8 cellular contexts compared by ENCODE assay signal in the genomic region with DNA sequence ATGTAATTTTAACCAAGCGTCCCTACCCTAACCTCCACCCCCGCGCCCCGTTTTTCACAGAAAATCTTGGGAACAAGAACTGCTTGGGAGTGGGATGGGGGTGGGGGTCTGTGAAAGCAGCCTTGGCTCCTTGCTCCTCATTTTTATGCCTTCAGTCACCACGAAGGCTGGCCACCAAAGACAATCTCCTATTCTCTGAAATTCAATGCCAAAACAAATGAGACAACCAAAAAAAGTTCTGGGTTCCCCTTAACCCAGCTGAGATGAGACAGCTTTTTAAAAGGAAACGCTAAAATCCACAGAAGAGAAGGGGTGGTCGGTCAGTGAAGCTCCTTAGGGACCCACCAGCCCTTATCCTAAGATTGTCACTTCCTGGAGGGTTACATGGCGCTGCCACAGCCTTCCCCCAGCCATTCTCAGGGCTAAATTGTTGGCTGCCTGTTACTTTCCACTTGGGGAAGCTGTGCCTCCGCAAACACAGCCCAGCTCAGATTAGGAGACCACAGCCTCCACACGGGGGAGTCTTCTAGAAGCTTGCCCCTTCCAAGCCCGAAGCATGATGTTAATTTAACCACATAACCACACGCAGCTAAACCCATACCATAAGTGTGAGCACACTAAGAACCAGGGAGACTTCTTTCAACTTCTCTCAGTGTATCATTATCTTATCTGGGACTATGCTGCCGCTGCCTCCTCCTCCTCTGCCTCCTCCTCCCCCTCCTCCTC.
A peak's percentile ranks its signal among the peaks of the same experiment; 100 is the strongest.
DNase-seq lines count a peak whose midpoint lies in the region; FAIRE-seq and TF ChIP-seq lines count a peak whose summit lies in the region.

No MANE protein-coding gene starts in this region.

- H3K4me2 ChIP-seq in endothelial cell of umbilical vein (ENCODE audit: insufficient read depth, low read length) (no peak overlapping the region), skeletal muscle satellite cell (ENCODE audit: low read length) (no peak overlapping the region)

- dilution Hi-C loops in endothelial cell of umbilical vein (cut with MboI; ENCODE audit: extremely low pct_ligation_motif_present, low sequenced_read_pairs): no loop called here

- TF ChIP-seq CTCF in endothelial cell of umbilical vein (IDR thresholded peaks at IDR 0.05; ENCODE audit: extremely low read depth in 1 of 2, insufficient read depth in 1 of 2, low read depth in 1 of 2, low read length in 2 of 2) (peak in 1 of 2 donors; percentile 19), ovary (IDR thresholded peaks at IDR 0.05) (no peak)

- FAIRE-seq in RCC 7860 (lab: Jason Lieb, UNC) (peak; percentile 40), endothelial cell of umbilical vein (lab: Jason Lieb, UNC) (no peak)

- H3K4me1 ChIP-seq in endothelial cell of umbilical vein (ENCODE audit: control insufficient read depth, extremely low read depth, insufficient read depth, low read length): no peaks in the 10 kb centered on the region
- H3K4me1 ChIP-seq in skeletal muscle satellite cell (ENCODE audit: control insufficient read depth, insufficient read depth, low read length): peaks cover 40% of the 10 kb centered on the region
- H3K4me1 ChIP-seq in ovary (ENCODE audit: insufficient read depth): no peaks in the 10 kb centered on the region

- no peaks in the 10 kb centered on the region for H3K79me2 ChIP-seq in endothelial cell of umbilical vein (ENCODE audit: control insufficient read depth, insufficient read depth, low read length)

- 26 to 29% (median 27%) methylated on average over 13 of the region's 13 CpGs for WGBS in ovary, 3 donors

- TF ChIP-seq POLR2A in endothelial cell of umbilical vein (IDR thresholded peaks at IDR 0.05; ENCODE audit: low read depth, low read length) (no peak), ovary (IDR thresholded peaks at IDR 0.05) (no peak)

- H3K27ac ChIP-seq in endothelial cell of umbilical vein (ENCODE audit: insufficient read depth, low read depth, low read length) (no peak overlapping the region), ovary (no peak overlapping the region)

- no peaks in the 10 kb centered on the region for H4K20me1 ChIP-seq in endothelial cell of umbilical vein (replicated peaks; ENCODE audit: control insufficient read depth, extremely low read depth, insufficient read depth, low read length)

- no TSS peak for BruUV-seq in endothelial cell of umbilical vein (replicated peaks; lab: Mats Ljungman, UMichigan)

- H3K27me3 ChIP-seq in endothelial cell of umbilical vein (ENCODE audit: control insufficient read depth in 2 of 2, insufficient read depth in 2 of 2, low read length in 2 of 2) (peaks cover 70 to 98% of the 10 kb centered on the region in 2 experiments), skeletal muscle satellite cell (ENCODE audit: control insufficient read depth, insufficient read depth, low read length) (no peaks in the 10 kb centered on the region), ovary (no peaks in the 10 kb centered on the region)

- CTCF ChIA-PET in endothelial cell of umbilical vein (lab: Charles Lee): interaction anchor here (0.7 to 2.8 kb wide), 12 partner anchors 10 to 142 kb away, joined by 3 to 36 read pairs (median 4); a partner anchor contains a TSS

- no peak overlapping the region for H2AFZ ChIP-seq in endothelial cell of umbilical vein (ENCODE audit: low read depth, low read length)

- POLR2A ChIA-PET in endothelial cell of umbilical vein (lab: Charles Lee): no interaction called here

- H3K9me3 ChIP-seq in endothelial cell of umbilical vein (replicated peaks; ENCODE audit: control insufficient read depth, insufficient read depth, low read length): no peaks in the 10 kb centered on the region
- H3K9me3 ChIP-seq in skeletal muscle satellite cell (replicated peaks; ENCODE audit: low read length): no peaks in the 10 kb centered on the region
- H3K9me3 ChIP-seq in ovary: no peaks in the 10 kb centered on the region

- intact Hi-C loops in endothelial cell of umbilical vein (cut with micrococcal nuclease): no loop called here
- intact Hi-C loops in ovary (cut with DNase I): no loop called here

- H3K4me3 ChIP-seq in endothelial cell of umbilical vein (replicated peaks in 1 of 3; ENCODE audit: insufficient read depth in 1 of 3, low read depth in 1 of 3, low read length in 3 of 3) (no peak overlapping the region), skeletal muscle satellite cell (ENCODE audit: low read length) (no peak overlapping the region), ovary (no peak overlapping the region)

- TF ChIP-seq EP300 in ovary (IDR thresholded peaks at IDR 0.05): no peak

- H3K9ac ChIP-seq in endothelial cell of umbilical vein (replicated peaks; ENCODE audit: extremely low read depth, insufficient read depth, low read length) (no peak overlapping the region), skeletal muscle satellite cell (ENCODE audit: low read depth, low read length) (peak overlapping the region; percentile 55)

- DNase-seq in NK-92 treated with Interleukin-12 subunit alpha and Interleukin-12 subunit beta, amount 100 ng/mL, for 24 hours (lab: John Stamatoyannopoulos, UW): peak; percentile 33
- DNase-seq in NK-92 (lab: John Stamatoyannopoulos, UW; ENCODE audit: unreplicated experiment): no peak
- peak; percentile 88 for DNase-seq in RCC 7860 (ENCODE audit: low spot score)
- no peak for DNase-seq in endothelial cell of umbilical vein (ENCODE audit: low read depth, low spot score)
- DNase-seq in ovary: no peak
- DNase-seq in NCI-H146 (lab: John Stamatoyannopoulos, UW): no peak
- no peak for DNase-seq in T-helper 9 cell

- H3K36me3 ChIP-seq in endothelial cell of umbilical vein (ENCODE audit: control insufficient read depth in 2 of 2, extremely low read depth in 1 of 2, insufficient read depth in 2 of 2, low read length in 2 of 2) (no peaks in the 10 kb centered on the region), skeletal muscle satellite cell (ENCODE audit: insufficient read depth, low read length) (no peaks in the 10 kb centered on the region), ovary (no peaks in the 10 kb centered on the region)

- H3K9me1 ChIP-seq in endothelial cell of umbilical vein (replicated peaks; ENCODE audit: control insufficient read depth, extremely low read depth, insufficient read depth, low read length): no peaks in the 10 kb centered on the region

TF ChIP-seq in endothelial cell of umbilical vein, 7 proteins besides CTCF, POLR2A, EP300 and RAD21:
- TF ChIP-seq JUN (IDR thresholded peaks at IDR 0.05; ENCODE audit: borderline replicate concordance, insufficient read depth, insufficient read length, low read depth): no peak
- no peak for TF ChIP-seq FOS (IDR thresholded peaks at IDR 0.05; ENCODE audit: borderline replicate concordance, insufficient read depth, low read length)
- no peak for TF ChIP-seq POLR2AphosphoS5 (IDR thresholded peaks at IDR 0.05; ENCODE audit: insufficient read depth, low read depth, low read length)
- TF ChIP-seq EZH2 (IDR thresholded peaks at IDR 0.05; ENCODE audit: borderline replicate concordance, low read depth, low read length, severe bottlenecking): peak; percentile 20

Comparison
In these comparisons a context has a peak if more than half of its experiments do, and no peak if none do; other contexts are left out.
1. DNase-seq: peak in NK-92 treated with Interleukin-12 subunit alpha and Interleukin-12 subunit beta, amount 100 ng/mL, for 24 hours (single experiment) and RCC 7860 (single experiment); none in NK-92 (single experiment), endothelial cell of umbilical vein (single experiment), ovary (0 of 5), NCI-H146 (single experiment) and T-helper 9 cell (single experiment).